Comparison of ENCODE assay signal across 8 cellular contexts in the genomic region with DNA sequence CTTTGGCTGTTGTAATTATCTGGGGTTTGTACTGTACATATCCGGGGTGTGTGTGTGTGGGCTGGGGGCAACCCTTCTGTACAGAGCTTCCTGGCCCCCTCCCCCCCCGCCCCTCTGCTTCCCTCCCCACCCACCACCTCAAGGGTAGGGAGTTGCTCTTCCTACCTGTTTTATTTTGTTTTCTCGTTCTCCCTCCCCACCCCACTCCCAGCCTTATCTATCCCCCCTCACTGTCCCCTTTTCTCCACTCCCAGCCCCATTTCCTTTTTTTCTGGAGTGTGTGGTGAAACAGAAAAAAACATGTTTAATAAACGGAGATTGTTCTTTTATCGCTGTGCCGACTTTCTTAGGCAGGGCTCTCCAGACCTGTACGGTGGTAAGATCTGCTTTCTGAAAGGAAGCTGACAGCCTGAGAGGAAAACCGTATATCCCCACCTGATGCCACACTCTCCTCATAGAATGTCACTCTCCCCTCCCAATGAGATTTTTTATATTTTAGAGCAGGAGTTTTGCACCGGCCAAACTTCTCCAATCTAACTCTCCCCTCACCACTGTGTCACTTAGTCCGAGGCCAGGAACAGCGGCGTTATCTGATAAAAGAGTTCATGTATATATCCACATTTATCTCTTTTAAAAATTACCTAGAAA. TPM values are rescaled to one million over a fixed set of nuclear protein-coding genes. Genes with fewer than 3 reads are reported as not detected.
A peak's percentile ranks its signal among the peaks of the same experiment; 100 is the strongest.
DNase-seq lines count a peak whose midpoint lies in the region; TF ChIP-seq lines count a peak whose summit lies in the region.

No MANE protein-coding gene starts in this region.

- WGBS in esophagus squamous epithelium, 2 donors = 1 to 2% methylated on average over 12 of the region's 12 CpGs

- H3K36me3 ChIP-seq in esophagus squamous epithelium = peaks cover 0 to 41% (median 3%) of the 10 kb centered on the region in 3 donors
- H3K36me3 ChIP-seq in rectal smooth muscle tissue (ENCODE audit: control insufficient read depth, insufficient read depth, low read length) = peaks cover 3% of the 10 kb centered on the region

- CTCF ChIA-PET in RWPE1 (lab: Yijun Ruan, JAX) = interaction anchor here (0.5 to 0.7 kb wide), 3 partner anchors 37 to 894 kb away, joined by 3 read pairs; no protein-coding TSS in a partner anchor

- peaks cover 13 to 32% (median 14%) of the 10 kb centered on the region in 3 donors for H3K4me1 ChIP-seq in esophagus squamous epithelium
- H3K4me1 ChIP-seq in rectal smooth muscle tissue (ENCODE audit: control insufficient read depth, insufficient read depth, low read length) = peaks cover 5% of the 10 kb centered on the region

- TF ChIP-seq CTCF in GM13976 (IDR thresholded peaks at IDR 0.05; ENCODE audit: borderline replicate concordance, control extremely low read depth, extremely low read depth, insufficient read depth, missing control alignments) (no peak), RWPE1 (conservative IDR thresholded peaks at IDR 0.05; ENCODE audit: low read depth) (no peak), esophagus squamous epithelium (IDR thresholded peaks at IDR 0.05) (no peak)

- H3K27me3 ChIP-seq in esophagus squamous epithelium (no peaks in the 10 kb centered on the region), rectal smooth muscle tissue (ENCODE audit: control insufficient read depth, insufficient read depth, low read length) (no peaks in the 10 kb centered on the region)

- peak overlapping the region; percentile 77 for H3K27ac ChIP-seq in RWPE1
- H3K27ac ChIP-seq in esophagus squamous epithelium = peak overlapping the region; percentile 80 to 90 (median 86)
- no peak overlapping the region for H3K27ac ChIP-seq in rectal smooth muscle tissue (ENCODE audit: low read depth, low read length)

- in situ Hi-C loops in GM13976 (cut with MboI; ENCODE audit: low sequenced_read_pairs, unreplicated experiment) = no loop called here

- H3K9me3 ChIP-seq in esophagus squamous epithelium = no peaks in the 10 kb centered on the region

- no peak for TF ChIP-seq POLR2A in esophagus squamous epithelium (IDR thresholded peaks at IDR 0.05)

- no peak overlapping the region for H3K9ac ChIP-seq in rectal smooth muscle tissue (ENCODE audit: low read length)

- POLR2A ChIA-PET in RWPE1 (lab: Yijun Ruan, JAX; ENCODE audit: low non-redundant PET) = no interaction called here

- intact Hi-C loops in esophagus squamous epithelium (cut with DNase I) = no loop called here

- H3K4me3 ChIP-seq in esophagus squamous epithelium (peak overlapping the region; percentile 68 to 84 (median 78)), rectal smooth muscle tissue (ENCODE audit: low read length) (peak overlapping the region; percentile 95)

- DNase-seq in GM13976 (ENCODE audit: low spot score) (peak; percentile 44), RWPE1 (ENCODE audit: low spot score) (no peak), esophagus squamous epithelium (lab: John Stamatoyannopoulos, UW) (no peak), NCI-H345 (lab: John Stamatoyannopoulos, UW) (no peak), NCI-H1930 (lab: John Stamatoyannopoulos, UW) (no peak), NCI-H226 (no peak)
- DNase-seq in stimulated activated CD4-positive, alpha-beta T cell treated with anti-CD3 and anti-CD28 coated beads, Interleukin-4, amount 100 ng/mL, for 24 hours = no peak

RNA-seq across cellular contexts. Expression of a gene that starts 0.9 kb away (rescaled TPM):
- total RNA-seq in esophagus squamous epithelium = 1 to 10 TPM; 2.8 to 4.8 (median 3.3) TPM

RNA-seq across cellular contexts. Expression of a gene that starts 33.6 kb away (rescaled TPM):
- total RNA-seq in esophagus squamous epithelium = 1 to 10 TPM; 3.3 to 8.6 (median 4.1) TPM

RNA-seq across cellular contexts. Expression of a gene that starts 35.6 kb away (rescaled TPM):
- total RNA-seq in esophagus squamous epithelium = 10 to 100 TPM; 46.0 to 93.1 (median 69.4) TPM

RNA-seq across cellular contexts. Expression of a gene that starts 42.7 kb away (rescaled TPM):
- total RNA-seq in esophagus squamous epithelium = 10 to 100 TPM in 3 of 4 donors, 1 to 10 TPM in 1; 8.1 to 48.6 (median 17.3) TPM
